ENCODE assay signal across 1 cellular context in the genomic region with DNA sequence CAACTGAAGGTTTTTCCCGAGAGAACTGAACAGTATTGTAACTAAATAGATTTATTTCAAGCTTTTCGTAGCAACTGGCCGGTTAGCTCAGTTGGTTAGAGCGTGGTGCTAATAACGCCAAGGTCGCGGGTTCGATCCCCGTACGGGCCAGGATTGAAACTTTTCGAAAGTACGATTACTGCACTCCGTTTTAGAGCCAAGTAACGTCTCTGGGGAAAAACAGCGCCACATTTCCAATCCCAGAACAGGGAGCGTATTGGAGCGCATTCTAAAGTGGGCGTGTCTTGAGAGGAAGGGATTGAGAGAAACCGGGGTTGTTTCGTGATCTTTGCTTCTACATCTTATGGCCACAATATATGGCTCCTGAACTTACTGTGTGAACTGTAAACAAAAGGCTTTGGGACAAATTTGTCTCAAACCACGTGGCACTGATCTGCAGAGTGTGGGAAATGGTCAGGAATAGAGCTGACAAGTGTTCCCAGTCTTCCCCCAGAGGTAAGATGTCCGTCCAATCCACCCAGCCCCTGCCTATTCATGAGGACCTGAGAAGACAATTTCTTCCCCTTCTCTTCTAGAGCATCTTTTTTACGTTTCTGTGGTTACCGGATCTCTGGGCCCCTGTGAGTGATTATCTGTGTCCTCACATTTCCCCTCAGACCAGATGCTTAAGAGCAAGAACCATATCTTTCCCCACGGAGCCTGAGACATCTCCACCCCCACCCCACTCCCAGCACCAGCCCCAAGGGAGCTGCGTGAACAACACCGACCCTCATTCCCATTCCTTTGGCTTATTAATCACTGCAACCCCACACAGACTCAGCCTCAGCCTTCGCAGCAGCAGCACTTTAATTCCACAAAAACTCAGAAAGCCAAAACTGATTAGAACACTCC.
A peak's percentile ranks its signal among the peaks of the same experiment; 100 is the strongest.
TF ChIP-seq lines count a peak whose summit lies in the region.

No MANE protein-coding gene starts in this region.

TF ChIP-seq in K562, 482 proteins besides CTCF, POLR2A, EP300 and RAD21 (continued from another document and continues in another):
- no peak for TF ChIP-seq BACH1 (tag; IDR thresholded peaks at IDR 0.05)
- no peak for TF ChIP-seq ZBTB34 (CRISPR knock-in tag; IDR thresholded peaks at IDR 0.05)
- no peak for TF ChIP-seq TRIM28 (IDR thresholded peaks at IDR 0.05)
- peak; percentile 37; the same call in 1 of the 2 replicates for TF ChIP-seq POLR2G (IDR thresholded peaks at IDR 0.05; ENCODE audit: low read depth, low read length)
- peak; percentile 69 for TF ChIP-seq NFIC (IDR thresholded peaks at IDR 0.05)
- TF ChIP-seq KDM1A (IDR thresholded peaks at IDR 0.05), result peak in 1 of 2 experiments; percentile 17; a peak in 1 of 4 replicates
- TF ChIP-seq, protein P1, sequence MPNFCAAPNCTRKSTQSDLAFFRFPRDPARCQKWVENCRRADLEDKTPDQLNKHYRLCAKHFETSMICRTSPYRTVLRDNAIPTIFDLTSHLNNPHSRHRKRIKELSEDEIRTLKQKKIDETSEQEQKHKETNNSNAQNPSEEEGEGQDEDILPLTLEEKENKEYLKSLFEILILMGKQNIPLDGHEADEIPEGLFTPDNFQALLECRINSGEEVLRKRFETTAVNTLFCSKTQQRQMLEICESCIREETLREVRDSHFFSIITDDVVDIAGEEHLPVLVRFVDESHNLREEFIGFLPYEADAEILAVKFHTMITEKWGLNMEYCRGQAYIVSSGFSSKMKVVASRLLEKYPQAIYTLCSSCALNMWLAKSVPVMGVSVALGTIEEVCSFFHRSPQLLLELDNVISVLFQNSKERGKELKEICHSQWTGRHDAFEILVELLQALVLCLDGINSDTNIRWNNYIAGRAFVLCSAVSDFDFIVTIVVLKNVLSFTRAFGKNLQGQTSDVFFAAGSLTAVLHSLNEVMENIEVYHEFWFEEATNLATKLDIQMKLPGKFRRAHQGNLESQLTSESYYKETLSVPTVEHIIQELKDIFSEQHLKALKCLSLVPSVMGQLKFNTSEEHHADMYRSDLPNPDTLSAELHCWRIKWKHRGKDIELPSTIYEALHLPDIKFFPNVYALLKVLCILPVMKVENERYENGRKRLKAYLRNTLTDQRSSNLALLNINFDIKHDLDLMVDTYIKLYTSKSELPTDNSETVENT (CRISPR knock-in tag; IDR thresholded peaks at IDR 0.05), result no peak
- no peak for TF ChIP-seq NFE2L1 (tag; IDR thresholded peaks at IDR 0.05; ENCODE audit: borderline replicate concordance, low read depth)
- TF ChIP-seq, protein P2, sequence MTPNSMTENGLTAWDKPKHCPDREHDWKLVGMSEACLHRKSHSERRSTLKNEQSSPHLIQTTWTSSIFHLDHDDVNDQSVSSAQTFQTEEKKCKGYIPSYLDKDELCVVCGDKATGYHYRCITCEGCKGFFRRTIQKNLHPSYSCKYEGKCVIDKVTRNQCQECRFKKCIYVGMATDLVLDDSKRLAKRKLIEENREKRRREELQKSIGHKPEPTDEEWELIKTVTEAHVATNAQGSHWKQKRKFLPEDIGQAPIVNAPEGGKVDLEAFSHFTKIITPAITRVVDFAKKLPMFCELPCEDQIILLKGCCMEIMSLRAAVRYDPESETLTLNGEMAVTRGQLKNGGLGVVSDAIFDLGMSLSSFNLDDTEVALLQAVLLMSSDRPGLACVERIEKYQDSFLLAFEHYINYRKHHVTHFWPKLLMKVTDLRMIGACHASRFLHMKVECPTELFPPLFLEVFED (CRISPR knock-in tag; conservative IDR thresholded peaks at IDR 0.05), result peak; percentile 51; the same call in 1 of the 2 replicates
- TF ChIP-seq NFATC3 (IDR thresholded peaks at IDR 0.05), result no peak
- TF ChIP-seq KAT7 (CRISPR knock-in tag; IDR thresholded peaks at IDR 0.05; ENCODE audit: borderline replicate concordance), result 0 out of 2 replicates have a peak, but pooled peaks have one; percentile 68
- TF ChIP-seq, protein P3, sequence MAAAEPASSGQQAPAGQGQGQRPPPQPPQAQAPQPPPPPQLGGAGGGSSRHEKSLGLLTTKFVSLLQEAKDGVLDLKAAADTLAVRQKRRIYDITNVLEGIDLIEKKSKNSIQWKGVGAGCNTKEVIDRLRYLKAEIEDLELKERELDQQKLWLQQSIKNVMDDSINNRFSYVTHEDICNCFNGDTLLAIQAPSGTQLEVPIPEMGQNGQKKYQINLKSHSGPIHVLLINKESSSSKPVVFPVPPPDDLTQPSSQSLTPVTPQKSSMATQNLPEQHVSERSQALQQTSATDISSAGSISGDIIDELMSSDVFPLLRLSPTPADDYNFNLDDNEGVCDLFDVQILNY (CRISPR knock-in tag; IDR thresholded peaks at IDR 0.05), result no peak
- peak; percentile 0; the same call in 1 of the 2 replicates for TF ChIP-seq GABPA (tag; conservative IDR thresholded peaks at IDR 0.05; ENCODE audit: low read depth)
- peak; percentile 81; the same call in 1 of the 2 replicates for TF ChIP-seq ZBTB43 (CRISPR knock-in tag; IDR thresholded peaks at IDR 0.05)
- TF ChIP-seq ZNF707 (CRISPR knock-in tag; conservative IDR thresholded peaks at IDR 0.05), result no peak
- TF ChIP-seq ZNF717 (CRISPR knock-in tag; IDR thresholded peaks at IDR 0.05), result no peak
- TF ChIP-seq FOXM1 (IDR thresholded peaks at IDR 0.05; ENCODE audit: low read depth), result peak; percentile 85
- TF ChIP-seq FOXM1 (CRISPR knock-in tag; IDR thresholded peaks at IDR 0.05; ENCODE audit: low read depth), result no peak
- TF ChIP-seq ZNF318 (IDR thresholded peaks at IDR 0.05; ENCODE audit: borderline replicate concordance in 1 of 2, low read depth in 1 of 2), result no peak
- TF ChIP-seq BRD9 (IDR thresholded peaks at IDR 0.05; ENCODE audit: low read depth, partially characterized antibody), result peak; percentile 85
- peak; percentile 90 for TF ChIP-seq HNRNPLL (IDR thresholded peaks at IDR 0.05; ENCODE audit: low read depth, low read length, poor library complexity, severe bottlenecking)
- TF ChIP-seq HIVEP1 (CRISPR knock-in tag; IDR thresholded peaks at IDR 0.05), result no peak
- TF ChIP-seq ATF7 (IDR thresholded peaks at IDR 0.05), result peak; percentile 40; the same call in 1 of the 2 replicates
- TF ChIP-seq, protein P4, sequence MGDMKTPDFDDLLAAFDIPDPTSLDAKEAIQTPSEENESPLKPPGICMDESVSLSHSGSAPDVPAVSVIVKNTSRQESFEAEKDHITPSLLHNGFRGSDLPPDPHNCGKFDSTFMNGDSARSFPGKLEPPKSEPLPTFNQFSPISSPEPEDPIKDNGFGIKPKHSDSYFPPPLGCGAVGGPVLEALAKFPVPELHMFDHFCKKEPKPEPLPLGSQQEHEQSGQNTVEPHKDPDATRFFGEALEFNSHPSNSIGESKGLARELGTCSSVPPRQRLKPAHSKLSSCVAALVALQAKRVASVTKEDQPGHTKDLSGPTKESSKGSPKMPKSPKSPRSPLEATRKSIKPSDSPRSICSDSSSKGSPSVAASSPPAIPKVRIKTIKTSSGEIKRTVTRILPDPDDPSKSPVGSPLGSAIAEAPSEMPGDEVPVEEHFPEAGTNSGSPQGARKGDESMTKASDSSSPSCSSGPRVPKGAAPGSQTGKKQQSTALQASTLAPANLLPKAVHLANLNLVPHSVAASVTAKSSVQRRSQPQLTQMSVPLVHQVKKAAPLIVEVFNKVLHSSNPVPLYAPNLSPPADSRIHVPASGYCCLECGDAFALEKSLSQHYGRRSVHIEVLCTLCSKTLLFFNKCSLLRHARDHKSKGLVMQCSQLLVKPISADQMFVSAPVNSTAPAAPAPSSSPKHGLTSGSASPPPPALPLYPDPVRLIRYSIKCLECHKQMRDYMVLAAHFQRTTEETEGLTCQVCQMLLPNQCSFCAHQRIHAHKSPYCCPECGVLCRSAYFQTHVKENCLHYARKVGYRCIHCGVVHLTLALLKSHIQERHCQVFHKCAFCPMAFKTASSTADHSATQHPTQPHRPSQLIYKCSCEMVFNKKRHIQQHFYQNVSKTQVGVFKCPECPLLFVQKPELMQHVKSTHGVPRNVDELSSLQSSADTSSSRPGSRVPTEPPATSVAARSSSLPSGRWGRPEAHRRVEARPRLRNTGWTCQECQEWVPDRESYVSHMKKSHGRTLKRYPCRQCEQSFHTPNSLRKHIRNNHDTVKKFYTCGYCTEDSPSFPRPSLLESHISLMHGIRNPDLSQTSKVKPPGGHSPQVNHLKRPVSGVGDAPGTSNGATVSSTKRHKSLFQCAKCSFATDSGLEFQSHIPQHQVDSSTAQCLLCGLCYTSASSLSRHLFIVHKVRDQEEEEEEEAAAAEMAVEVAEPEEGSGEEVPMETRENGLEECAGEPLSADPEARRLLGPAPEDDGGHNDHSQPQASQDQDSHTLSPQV (IDR thresholded peaks at IDR 0.05), result peak; percentile 22
- TF ChIP-seq TSC22D4 (tag; IDR thresholded peaks at IDR 0.05), result no peak
- peak; percentile 78 for TF ChIP-seq CBFA2T3 (IDR thresholded peaks at IDR 0.05)
